Comparison of ENCODE assay signal across 7 cellular contexts in the genomic region with DNA sequence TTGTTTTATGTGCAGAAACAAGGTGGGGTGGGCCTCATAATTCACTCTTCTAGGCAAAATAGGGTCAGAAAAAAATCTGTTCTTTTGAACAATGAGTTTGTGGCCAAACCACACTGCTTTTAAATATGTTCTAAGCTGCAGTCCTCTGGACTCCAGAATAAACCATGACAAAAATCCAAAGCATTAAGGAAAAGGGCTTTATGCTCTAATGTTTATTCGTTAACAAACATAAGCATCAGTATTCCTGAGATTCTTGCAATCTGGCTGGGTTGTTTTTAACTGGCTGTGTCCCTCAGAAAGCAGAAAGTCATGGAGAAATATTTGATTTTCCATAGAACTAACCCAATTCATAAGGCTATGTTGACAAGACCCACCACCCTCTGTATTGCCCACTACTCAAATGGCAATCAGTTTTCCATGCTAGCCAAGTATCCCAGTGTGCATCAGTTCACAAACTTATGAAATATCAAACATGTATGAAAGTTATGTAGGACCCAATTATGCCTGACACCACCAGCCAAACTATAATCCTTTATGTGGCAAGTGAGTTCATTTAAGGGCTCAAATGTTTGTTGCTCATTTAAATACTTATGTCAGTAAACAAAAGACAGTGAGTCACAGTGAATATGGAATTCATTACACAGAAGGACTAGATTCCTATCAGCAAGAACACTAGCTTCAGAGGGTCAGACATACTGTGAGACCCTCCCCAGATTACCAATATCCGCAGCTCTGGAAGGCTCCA.
"Had no signal": no experiment of that assay in that cellular context is flagged by ENCODE, and none has a peak within 500 bp of the region (broad histone marks: within the 10 kb centered on the region; RNA-seq: fewer than 3 reads in every experiment).

No MANE protein-coding gene starts in this region.

- ATAC-seq: GM23338, HepG2, K562 had no signal

- H3K4me2 ChIP-seq: GM23338 had no signal

- DNase-seq: H9, HCEC 1CT had no signal

- H2AFZ ChIP-seq: GM23338 had no signal

- H3K4me3 ChIP-seq: GM23338, K562 had no signal

- FAIRE-seq: H1, H54, HepG2, K562 had no signal
